Comparison of ENCODE assay signal across 13 cellular contexts in the genomic region with DNA sequence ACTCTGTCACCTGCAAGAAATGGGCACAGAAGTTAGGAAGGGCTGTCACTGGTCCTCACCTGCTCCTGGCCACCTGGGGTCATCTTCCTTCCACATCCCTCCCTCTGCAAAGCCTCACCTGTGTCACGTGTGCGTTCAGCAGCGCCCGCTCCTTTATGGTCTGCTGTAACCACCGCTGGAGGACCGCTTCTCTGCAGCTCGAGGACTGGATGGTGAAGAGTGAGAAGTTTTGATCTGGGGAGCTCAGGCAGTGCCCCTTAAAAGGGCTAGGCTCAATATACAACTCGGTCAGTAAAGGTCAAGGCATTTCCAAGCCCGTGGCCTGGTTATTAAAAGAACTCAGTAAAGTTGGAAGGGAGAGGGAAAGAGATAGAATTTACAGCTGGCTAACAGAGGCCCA. TPM values are rescaled to one million over a fixed set of nuclear protein-coding genes. Genes with fewer than 3 reads are reported as not detected.
"Had no signal": no experiment of that assay in that cellular context is flagged by ENCODE, and none has a peak within 500 bp of the region (broad histone marks: within the 10 kb centered on the region; RNA-seq: fewer than 3 reads in every experiment).

No MANE protein-coding gene starts in this region.

RNA-seq across cellular contexts. Expression of gene GOLGA6A, which starts 6.6 kb away (rescaled TPM):
- total RNA-seq: activated B cell treated with CpG ODN at 0.5 μM for 24 hours; activated CD4-positive, alpha-beta memory T cell treated with anti-CD3 and anti-CD28 coated beads for 36 hours; activated CD4-positive, alpha-beta T cell treated with anti-CD3 and anti-CD28 coated beads, Interleukin-2, amount 10 ng/mL, durations not matched to agents 24 days and 14 days; activated CD8-positive, alpha-beta memory T cell treated with anti-CD3 and anti-CD28 coated beads for 36 hours; activated CD8-positive, alpha-beta T cell treated with anti-CD3 and anti-CD28 coated beads for 36 hours; activated T-helper 2 cell treated with anti-CD3 and anti-CD28 coated beads, Interferon-gamma antibody, Interleukin-2, Interleukin-4, amounts not matched to agents 10 μg/mL and 5 μg/mL and 100 μg/mL, durations not matched to agents 14 hours and 24 hours and 36 hours; ascending aorta; bronchial epithelial cell; T-helper 2 cell treated with Interferon-gamma antibody and Interleukin-4, amounts not matched to agents 100 ng/mL and 5 ng/mL, for 36 hours had no signal
- polyA plus RNA-seq: cardiac muscle cell had no signal

RNA-seq across cellular contexts. Expression of gene ISLR2, which starts 54.6 kb away (rescaled TPM):
- total RNA-seq: activated B cell treated with CpG ODN at 0.5 μM for 24 hours; activated CD4-positive, alpha-beta memory T cell treated with anti-CD3 and anti-CD28 coated beads for 36 hours; activated CD4-positive, alpha-beta T cell treated with anti-CD3 and anti-CD28 coated beads, Interleukin-2, amount 10 ng/mL, durations not matched to agents 24 days and 14 days; activated CD8-positive, alpha-beta memory T cell treated with anti-CD3 and anti-CD28 coated beads for 36 hours; activated CD8-positive, alpha-beta T cell treated with anti-CD3 and anti-CD28 coated beads for 36 hours; activated naive CD8-positive, alpha-beta T cell treated with anti-CD3 and anti-CD28 coated beads, Interleukin-2, amount 10 ng/mL, durations not matched to agents 7 days and 5 days; activated T-helper 2 cell treated with anti-CD3 and anti-CD28 coated beads, Interferon-gamma antibody, Interleukin-2, Interleukin-4, amounts not matched to agents 10 μg/mL and 5 μg/mL and 100 μg/mL, durations not matched to agents 14 hours and 24 hours and 36 hours; bronchial epithelial cell; cardiac muscle cell; T-helper 1 cell treated with Interleukin-12 subunit alpha and Interleukin-12 subunit beta and Interleukin-4 antibody, amounts not matched to agents 30 ng/mL and 1 ng/mL, for 36 hours; T-helper 17 cell; T-helper 2 cell treated with Interferon-gamma antibody and Interleukin-4, amounts not matched to agents 100 ng/mL and 5 ng/mL, for 36 hours had no signal
- polyA plus RNA-seq: cardiac muscle cell had no signal
